In genomic region chr20:1325173-1326030, GRCh38 we compare ENCODE assay signal across 8 cellular contexts. TPM values are rescaled to one million over a fixed set of nuclear protein-coding genes. Genes with fewer than 3 reads are reported as not detected.
DNase-seq lines count a peak whose midpoint lies in the region; ATAC-seq and TF ChIP-seq lines count a peak whose summit lies in the region.

No MANE protein-coding gene starts in this region.

- intact Hi-C loops in Right ventricle myocardium inferior (cut with DNase I): loop anchor here (2.0 to 5.0 kb wide), 2 partner anchors 67 to 142 kb away; partner anchors contain the start of genes FKBP1A and NSFL1C
- intact Hi-C loops in ovary (cut with DNase I): loop anchor here in 2 of 4 donors (5.0 to 10.0 kb wide), 2 partner anchors 67 to 779 kb away; partner anchors contain the start of genes FKBP1A (in 2 of the 2) and STK35 (in 1 of the 2)
- intact Hi-C loops in thyroid gland (cut with DNase I): loop anchor here (2.0 kb wide), 1 partner anchor 67 kb away; the partner anchor contains the start of gene FKBP1A

- H3K27me3 ChIP-seq in ovary (no peaks in the 10 kb centered on the region), thyroid gland (no peaks in the 10 kb centered on the region)

- peak overlapping the region; percentile 94 for H3K4me3 ChIP-seq in GM12865 (ENCODE audit: low read depth, low read length)
- H3K4me3 ChIP-seq in ovary: peak overlapping the region; percentile 76
- H3K4me3 ChIP-seq in thyroid gland (replicated peaks in 1 of 3): peak overlapping the region in 2 of 3 donors; percentile 68 to 88

- ATAC-seq in HG02642 (IDR thresholded peaks at IDR 0.05; ENCODE audit: poor library complexity, unreplicated experiment): peak; percentile 88
- ATAC-seq in Right ventricle myocardium inferior: peak; percentile 95

- TF ChIP-seq EP300 in ovary (IDR thresholded peaks at IDR 0.05): peak; percentile 27

- DNase-seq in GM12865 (ENCODE audit: low read depth) (peak; percentile 99), NCI-H1105 treated with DMSO at 0.1 percent for 48 hours (lab: John Stamatoyannopoulos, UW) (peak; percentile 95), SKM-1 (lab: John Stamatoyannopoulos, UW; ENCODE audit: unreplicated experiment) (peak; percentile 42), Right ventricle myocardium inferior (ENCODE audit: missing footprints) (peak; percentile 99), ovary (peak; percentile 98 to 99 (median 99)), thyroid gland (peak; percentile 97)
- peak; percentile 99 for DNase-seq in activated naive CD8-positive, alpha-beta T cell treated with anti-CD3 and anti-CD28 coated beads, Interleukin-2, amount 50 U/mL, for 16 hours (ENCODE audit: low read depth, low spot score)

- WGBS in ovary, 3 donors: 0% methylated on average over 54 to 56 of the region's 56 CpGs
- 0 to 1% methylated on average over 48 of the region's 56 CpGs for WGBS in thyroid gland, 2 donors

- TF ChIP-seq CTCF in GM12865 (IDR thresholded peaks at IDR 0.05; ENCODE audit: insufficient read depth, low read depth, low read length, missing control alignments) (peak; percentile 4), ovary (IDR thresholded peaks at IDR 0.05) (peak in 2 of 3 donors; percentile 44 to 72), thyroid gland (IDR thresholded peaks at IDR 0.05) (peak in 3 of 6 experiments; percentile 26 to 39 (median 30))

- H3K27ac ChIP-seq in ovary (peak overlapping the region; percentile 92 to 97), thyroid gland (peak overlapping the region; percentile 95 to 99 (median 97))

- peak; percentile 95 for TF ChIP-seq POLR2A in ovary (IDR thresholded peaks at IDR 0.05)
- peak; percentile 84 to 92 for TF ChIP-seq POLR2A in thyroid gland (IDR thresholded peaks at IDR 0.05)

- peaks cover 26% of the 10 kb centered on the region for H3K4me1 ChIP-seq in ovary (ENCODE audit: insufficient read depth)
- peaks cover 59 to 84% of the 10 kb centered on the region in 2 donors for H3K4me1 ChIP-seq in thyroid gland

- H3K36me3 ChIP-seq in ovary: no peaks in the 10 kb centered on the region
- no peaks in the 10 kb centered on the region for H3K36me3 ChIP-seq in thyroid gland

- H3K9me3 ChIP-seq in ovary: no peaks in the 10 kb centered on the region
- no peaks in the 10 kb centered on the region for H3K9me3 ChIP-seq in thyroid gland

RNA-seq across cellular contexts. Expression of gene SDCBP2, which starts 3.5 kb away (rescaled TPM):
- total RNA-seq in Right ventricle myocardium inferior: 1.2 TPM
- total RNA-seq in ovary: 10 to 100 TPM in 1 of 7 donors, 1 to 10 TPM in 6; 2.7 to 34.7 (median 4.0) TPM
- 1 to 10 TPM in 1 of 2 donors, under 1 TPM in 1; 0.92 to 3.4 TPM for polyA plus RNA-seq in ovary
- 10 to 100 TPM; 18.0 to 37.6 (median 34.7) TPM for total RNA-seq in thyroid gland

RNA-seq across cellular contexts. Expression of gene SNPH, which starts 59.3 kb away (rescaled TPM):
- total RNA-seq in Right ventricle myocardium inferior: 8.5 TPM
- 1 to 10 TPM; 2.4 to 6.8 (median 4.1) TPM for total RNA-seq in ovary
- 1 to 10 TPM; 1.5 to 1.7 TPM for polyA plus RNA-seq in ovary
- 10 to 100 TPM in 3 of 4 donors, 1 to 10 TPM in 1; 9.3 to 16.2 (median 13.6) TPM for total RNA-seq in thyroid gland

Comparison
In these comparisons a context has a peak if more than half of its experiments do, and no peak if none do; other contexts are left out.
1. Peak in every context shown above with its lines: DNase-seq, ATAC-seq, H3K4me3 ChIP-seq and H3K27ac ChIP-seq.
2. DNase-seq: peak in every context shown above with its lines; median percentile 99 in GM12865; 99 in activated naive CD8-positive, alpha-beta T cell treated with anti-CD3 and anti-CD28 coated beads, Interleukin-2, amount 50 U/mL, for 16 hours; 99 in Right ventricle myocardium inferior; 99 in ovary; 97 in thyroid gland; 95 in NCI-H1105 treated with DMSO at 0.1 percent for 48 hours; 42 in SKM-1.